In genomic region chr2:238895901-238896600, GRCh38 we compare ENCODE assay signal across 10 cellular contexts.
DNase-seq lines count a peak whose midpoint lies in the region; ATAC-seq lines count a peak whose summit lies in the region.
"Had no signal": no experiment of that assay in that cellular context is flagged by ENCODE, and none has a peak within 500 bp of the region (broad histone marks: within the 10 kb centered on the region; RNA-seq: fewer than 3 reads in every experiment).

No MANE protein-coding gene starts in this region.

- no peak overlapping the region for H3K9ac ChIP-seq in rectal smooth muscle tissue (ENCODE audit: low read length)

- H3K36me3 ChIP-seq in rectal smooth muscle tissue (ENCODE audit: control insufficient read depth, insufficient read depth, low read length), result no peaks in the 10 kb centered on the region

- DNase-seq in ELR (ENCODE audit: low read depth), result peak; percentile 95
- DNase-seq in amniotic stem cell (lab: John Stamatoyannopoulos, UW), result peak; percentile 63
- DNase-seq in hepatic stellate cell (ENCODE audit: low spot score), result peak; percentile 97
- no peak for DNase-seq in stimulated activated CD4-positive, alpha-beta T cell treated with anti-CD3 and anti-CD28 coated beads, Interleukin-2, amount 100 ng/mL, for 48 hours
- DNase-seq in NCI-H774 (lab: John Stamatoyannopoulos, UW), result no peak
- DNase-seq: activated CD4-positive, CD25-positive, alpha-beta regulatory T cell; NCI-H2029 treated with DMSO at 0.1 percent for 48 hours had no signal

- peak overlapping the region; percentile 47 for H3K27ac ChIP-seq in rectal smooth muscle tissue (ENCODE audit: low read depth, low read length)

- H3K4me3 ChIP-seq in rectal smooth muscle tissue (ENCODE audit: low read length), result no peak overlapping the region

- no peaks in the 10 kb centered on the region for H3K27me3 ChIP-seq in rectal smooth muscle tissue (ENCODE audit: control insufficient read depth, insufficient read depth, low read length)

- H3K4me1 ChIP-seq in rectal smooth muscle tissue (ENCODE audit: control insufficient read depth, insufficient read depth, low read length), result peaks cover 40% of the 10 kb centered on the region

- ATAC-seq in GM21619 (IDR thresholded peaks at IDR 0.05; ENCODE audit: unreplicated experiment), result no peak
- no peak for ATAC-seq in HG03342 (IDR thresholded peaks at IDR 0.05; ENCODE audit: unreplicated experiment)

Comparison
In these comparisons a context has a peak if more than half of its experiments do, and no peak if none do; other contexts are left out.
1. DNase-seq: peak in ELR (single experiment), amniotic stem cell (single experiment) and hepatic stellate cell (single experiment); none in stimulated activated CD4-positive, alpha-beta T cell treated with anti-CD3 and anti-CD28 coated beads, Interleukin-2, amount 100 ng/mL, for 48 hours (0 of 2) and NCI-H774 (single experiment).